8 cellular contexts compared by ENCODE assay signal in the genomic region with DNA sequence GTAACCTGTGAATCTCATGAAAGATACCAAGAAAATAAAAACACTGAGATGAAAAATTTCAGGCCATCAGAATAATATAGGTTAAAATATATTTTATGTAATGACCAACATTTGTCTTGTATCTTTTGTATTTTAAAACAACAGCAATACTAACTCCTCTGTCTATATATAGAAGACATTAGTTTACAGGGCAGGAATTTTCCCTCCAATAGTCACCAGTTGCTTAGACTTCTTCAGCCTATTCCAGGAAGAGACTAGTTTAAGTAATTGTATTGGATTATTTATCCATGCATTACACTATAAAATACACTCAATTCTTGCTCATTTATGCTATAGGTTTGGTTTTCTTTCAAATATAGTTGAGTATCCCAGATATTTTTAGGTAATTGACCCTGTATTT. TPM values are rescaled to one million over a fixed set of nuclear protein-coding genes. Genes with fewer than 3 reads are reported as not detected.
"Had no signal": no experiment of that assay in that cellular context is flagged by ENCODE, and none has a peak within 500 bp of the region (broad histone marks: within the 10 kb centered on the region; RNA-seq: fewer than 3 reads in every experiment).

No MANE protein-coding gene starts in this region.

- ATAC-seq: HepG2, K562 had no signal

- H3K4me3 ChIP-seq: K562 had no signal

- DNase-seq: IMR-90, KBM-7, KG1 had no signal

- H3K27ac ChIP-seq: HL-60 had no signal

RNA-seq across cellular contexts. Expression of gene ANO5, which starts 24.1 kb away (rescaled TPM):
- total RNA-seq: HT-29, IMR-90 had no signal
- polyA plus RNA-seq: IgD-negative memory B cell, IMR-90 had no signal
